8 cellular contexts compared by ENCODE assay signal in the genomic region with DNA sequence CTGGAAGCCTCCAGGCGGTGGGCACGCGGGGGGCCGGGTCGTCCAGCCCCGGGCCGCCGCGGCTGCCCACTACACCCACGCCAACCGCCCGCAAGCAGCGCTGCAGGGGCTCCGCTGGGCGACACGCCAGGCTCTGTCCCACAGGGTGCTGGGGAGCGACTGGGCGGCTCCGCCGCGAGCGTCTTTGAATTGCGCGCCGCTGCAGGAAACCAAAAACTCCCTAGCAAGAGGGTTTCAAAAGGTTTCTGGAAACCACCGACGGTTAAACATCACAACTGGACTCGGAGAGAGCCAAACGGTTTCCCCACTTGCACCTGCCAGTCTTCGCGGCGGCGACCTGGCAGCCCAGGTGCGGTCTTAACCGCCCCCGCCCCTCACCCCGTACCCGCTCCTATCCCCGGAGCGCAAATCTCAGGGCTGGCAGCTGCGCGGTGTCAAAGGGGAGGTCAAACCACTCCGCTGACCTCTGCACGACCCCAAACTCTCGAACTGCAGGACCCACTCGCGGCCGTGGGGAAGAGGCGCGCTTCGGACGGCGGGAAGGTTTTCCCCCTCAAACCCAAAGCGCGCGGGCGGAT. TPM values are rescaled to one million over a fixed set of nuclear protein-coding genes. Genes with fewer than 3 reads are reported as not detected.
DNase-seq lines count a peak whose midpoint lies in the region; ATAC-seq, FAIRE-seq and TF ChIP-seq lines count a peak whose summit lies in the region.

No MANE protein-coding gene starts in this region.

- no peaks in the 10 kb centered on the region for H3K79me2 ChIP-seq in fibroblast of lung (ENCODE audit: control insufficient read depth, insufficient read depth, low read length)

- no peaks in the 10 kb centered on the region for H3K36me3 ChIP-seq in fibroblast of lung (ENCODE audit: control insufficient read depth, insufficient read depth, low read length)
- no peaks in the 10 kb centered on the region for H3K36me3 ChIP-seq in pancreas

- no peak overlapping the region for H2AFZ ChIP-seq in fibroblast of lung (ENCODE audit: low read length)

- 1 to 2% methylated on average over 56 to 57 of the region's 57 CpGs for WGBS in pancreas, 2 donors

- DNase-seq in GM10266 (ENCODE audit: extremely low spot score) (peak; percentile 82), activated T-cell treated with anti-CD3 and anti-CD28 coated beads for 1 hour (ENCODE audit: low read depth) (peak; percentile 42), fibroblast of lung (ENCODE audit: low read depth in 2 of 2) (no peak), pancreas (peak in 4 of 6 donors; percentile 21 to 71 (median 52)), HuH-7.5 (ENCODE audit: low spot score) (no peak), OCI-M1 (lab: John Stamatoyannopoulos, UW) (no peak)
- DNase-seq in Jurkat, Clone E6-1 (ENCODE audit: low read depth, low spot score), result peak; percentile 96

- H3K9me3 ChIP-seq in fibroblast of lung (ENCODE audit: control insufficient read depth, insufficient read depth, low read depth, low read length), result no peaks in the 10 kb centered on the region
- H3K9me3 ChIP-seq in pancreas, result no peaks in the 10 kb centered on the region

- ATAC-seq in GM21528 (IDR thresholded peaks at IDR 0.05; ENCODE audit: low FRiP score, unreplicated experiment), result peak; percentile 68
- ATAC-seq in pancreas, result peak in 3 of 4 donors; percentile 9 to 28 (median 16)

- H3K4me1 ChIP-seq in fibroblast of lung (ENCODE audit: control insufficient read depth, extremely low read depth, insufficient read depth, low read length) (peaks cover 2% of the 10 kb centered on the region), pancreas (peaks cover 0 to 9% (median 0%) of the 10 kb centered on the region in 3 donors)

- no peak overlapping the region for H3K9ac ChIP-seq in fibroblast of lung (ENCODE audit: insufficient read depth, low read length)

- H3K27me3 ChIP-seq in fibroblast of lung (ENCODE audit: control insufficient read depth, insufficient read depth, low read length), result peaks cover 31% of the 10 kb centered on the region
- peaks cover 0 to 10% (median 3%) of the 10 kb centered on the region in 4 donors for H3K27me3 ChIP-seq in pancreas

- TF ChIP-seq CTCF in GM10266 (IDR thresholded peaks at IDR 0.05; ENCODE audit: control insufficient read depth, insufficient read depth, low read depth, missing control alignments), result no peak
- no peak for TF ChIP-seq CTCF in fibroblast of lung (conservative IDR thresholded peaks at IDR 0.05 in 1 of 2, IDR thresholded peaks at IDR 0.05 in 1 of 2; ENCODE audit: low read depth in 1 of 2, low read length in 2 of 2)
- TF ChIP-seq CTCF in pancreas (IDR thresholded peaks at IDR 0.05), result no peak

- H4K20me1 ChIP-seq in fibroblast of lung (ENCODE audit: control insufficient read depth, extremely low read depth, insufficient read depth, low read length), result no peaks in the 10 kb centered on the region

- peak overlapping the region; percentile 92 for H3K4me3 ChIP-seq in Jurkat, Clone E6-1 (ENCODE audit: low read length)
- H3K4me3 ChIP-seq in fibroblast of lung (replicated peaks in 1 of 4; ENCODE audit: control extremely low read depth in 1 of 4, insufficient read depth in 1 of 4, low read depth in 3 of 4, low read length in 4 of 4) (peak overlapping the region in 1 of 4 experiments; percentile 38), pancreas (peak overlapping the region; percentile 13 to 53 (median 28))

- FAIRE-seq in pancreas (lab: Jason Lieb, UNC), result no peak

- H3K27ac ChIP-seq in fibroblast of lung (ENCODE audit: insufficient read depth, low read length) (no peak overlapping the region), pancreas (peak overlapping the region in 2 of 4 donors; percentile 66 to 68)

- intact Hi-C loops in pancreas (cut with DNase I), result no loop called here

- peak overlapping the region; percentile 35 for H3K4me2 ChIP-seq in fibroblast of lung (ENCODE audit: extremely low read depth, insufficient read depth, low read length)

RNA-seq across cellular contexts. Expression of a gene that starts 1.0 kb away (rescaled TPM):
- polyA plus RNA-seq in Jurkat, Clone E6-1 (2012; ENCODE audit: insufficient read depth, insufficient read length), result 181 TPM
- total RNA-seq in fibroblast of lung (under 0.01 TPM in 1 of 2 replicates, not detected in the other), pancreas (10 to 100 TPM in 2 of 6 donors, 1 to 10 TPM in 3, under 1 TPM in 1; 0.31 to 20.4 (median 2.0) TPM)
- polyA plus RNA-seq in fibroblast of lung (0.03 and 0.05 TPM in 2 replicates), pancreas (1 to 10 TPM; 1.4 to 1.6 TPM)
- not detected in 2 replicates for polyA plus RNA-seq in fibroblast of lung (2012)
- not detected in 2 replicates for polyA minus RNA-seq in fibroblast of lung (ENCODE audit: low replicate concordance)

Comparison
In these comparisons a context has a peak if more than half of its experiments do, and no peak if none do; other contexts are left out.
1. DNase-seq: peak in GM10266 (single experiment), Jurkat, Clone E6-1 (single experiment), activated T-cell treated with anti-CD3 and anti-CD28 coated beads for 1 hour (single experiment) and pancreas (4 of 6); none in fibroblast of lung (0 of 2), HuH-7.5 (single experiment) and OCI-M1 (single experiment).